13 cellular contexts compared by ENCODE assay signal in the genomic region with DNA sequence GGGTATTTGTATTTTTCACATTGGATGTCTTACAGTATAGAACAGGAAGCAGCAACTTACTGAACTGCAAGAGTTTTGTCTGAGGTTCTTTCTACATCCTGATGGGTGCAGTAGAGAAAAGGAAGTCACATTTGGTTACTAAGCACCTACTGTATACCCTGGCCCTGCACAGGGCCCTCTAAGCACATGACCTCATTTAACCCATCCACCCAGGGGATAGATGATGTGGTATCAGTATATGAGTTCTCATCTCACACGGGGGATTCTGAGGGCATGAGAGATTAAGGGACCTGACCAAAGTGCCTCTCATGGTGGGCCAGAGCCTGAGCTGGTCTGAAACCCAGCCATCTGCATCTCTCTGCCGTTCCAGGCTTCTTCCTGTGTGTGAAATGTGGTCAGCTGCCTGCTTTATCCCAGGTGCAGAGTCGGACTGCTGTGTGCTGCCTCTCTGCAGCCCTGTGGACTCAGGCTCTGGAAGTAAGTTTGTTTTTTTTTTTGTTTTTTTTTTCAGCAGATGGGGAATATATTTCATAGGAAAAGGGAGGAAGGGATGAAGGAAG.
DNase-seq lines count a peak whose midpoint lies in the region; ATAC-seq and TF ChIP-seq lines count a peak whose summit lies in the region.
"Had no signal": no experiment of that assay in that cellular context is flagged by ENCODE, and none has a peak within 500 bp of the region (broad histone marks: within the 10 kb centered on the region; RNA-seq: fewer than 3 reads in every experiment).

No MANE protein-coding gene starts in this region.

- peak overlapping the region; percentile 25 to 94 (median 86) for H3K4me2 ChIP-seq in BLaER1 treated with 17β-estradiol and CSF1 and Interleukin-3, amounts not matched to agents 10 nM and 100 nM
- no peak overlapping the region for H3K4me2 ChIP-seq in MM.1S (ENCODE audit: low read depth, low read length)

- DNase-seq in MM.1S (peak; percentile 57), coronary artery (ENCODE audit: low spot score) (peak; percentile 26), NOMO-1 treated with dmso at 0.1 percent for 144 hours (lab: John Stamatoyannopoulos, UW; ENCODE audit: unreplicated experiment) (no peak), NCI-H524 treated with DMSO at 0.1 percent for 48 hours (lab: John Stamatoyannopoulos, UW) (no peak)
- DNase-seq: CD8-positive, alpha-beta T cell; DMS153; DMS79 treated with DMSO at 0.1 percent for 48 hours; EL; HCEC 1CT; HFFc6 had no signal

- H3K27ac ChIP-seq in BLaER1 treated with 17β-estradiol and CSF1 and Interleukin-3, amounts not matched to agents 10 nM and 100 nM: peak overlapping the region in 8 of 11 experiments; percentile 53 to 77 (median 66); a peak in 16 of 22 replicates
- H3K27ac ChIP-seq in MM.1S (ENCODE audit: low read length): peak overlapping the region; percentile 25; the same call in 1 of the 2 replicates
- no peak overlapping the region for H3K27ac ChIP-seq in coronary artery

- H3K79me2 ChIP-seq in MM.1S (ENCODE audit: low read length): no peaks in the 10 kb centered on the region

- 0 out of 2 replicates have a peak, but pooled peaks cover 3% of the 10 kb centered on the region for H3F3A ChIP-seq in MM.1S (ENCODE audit: insufficient read depth, low read length)

- H3K9ac ChIP-seq in BLaER1 treated with 17β-estradiol and CSF1 and Interleukin-3, amounts not matched to agents 10 nM and 100 nM: peak overlapping the region in 7 of 11 experiments; percentile 28 to 65 (median 55); a peak in 14 of 22 replicates
- no peak overlapping the region for H3K9ac ChIP-seq in MM.1S (ENCODE audit: low read length)

- H4K20me1 ChIP-seq in BLaER1 treated with 17β-estradiol and CSF1 and Interleukin-3, amounts not matched to agents 10 nM and 100 nM: no peaks in the 10 kb centered on the region
- H4K20me1 ChIP-seq in MM.1S (ENCODE audit: insufficient read depth, low read length): no peaks in the 10 kb centered on the region

- TF ChIP-seq CTCF in MM.1S (IDR thresholded peaks at IDR 0.05; ENCODE audit: low read length) (no peak), coronary artery (IDR thresholded peaks at IDR 0.05) (no peak)

- no peaks in the 10 kb centered on the region for H3K36me3 ChIP-seq in BLaER1 treated with 17β-estradiol and CSF1 and Interleukin-3, amounts not matched to agents 10 nM and 100 nM
- H3K36me3 ChIP-seq in MM.1S (replicated peaks; ENCODE audit: insufficient read depth, low read length): no peaks in the 10 kb centered on the region

- peak overlapping the region in 1 of 10 experiments; percentile 24; a peak in 1 of 20 replicates for H3K4me3 ChIP-seq in BLaER1 treated with 17β-estradiol and CSF1 and Interleukin-3, amounts not matched to agents 10 nM and 100 nM
- no peak overlapping the region for H3K4me3 ChIP-seq in MM.1S (ENCODE audit: low read length)
- no peak overlapping the region for H3K4me3 ChIP-seq in coronary artery

- peak; percentile 64 for ATAC-seq in GM19438 (IDR thresholded peaks at IDR 0.05; ENCODE audit: low read depth, unreplicated experiment)
- ATAC-seq in HG02840 (IDR thresholded peaks at IDR 0.05; ENCODE audit: low FRiP score, unreplicated experiment): no peak
- ATAC-seq: CD8-positive, alpha-beta T cell had no signal

- H3K4me1 ChIP-seq in BLaER1 treated with 17β-estradiol and CSF1 and Interleukin-3, amounts not matched to agents 10 nM and 100 nM: peaks cover 25 to 68% (median 61%) of the 10 kb centered on the region in 10 experiments
- 0 out of 2 replicates have a peak, but pooled peaks cover 5% of the 10 kb centered on the region for H3K4me1 ChIP-seq in MM.1S (ENCODE audit: low read length)

- H3K9me3 ChIP-seq in BLaER1 treated with 17β-estradiol and CSF1 and Interleukin-3, amounts not matched to agents 10 nM and 100 nM (replicated peaks in 1 of 11): no peaks in the 10 kb centered on the region
- no peaks in the 10 kb centered on the region for H3K9me3 ChIP-seq in MM.1S (replicated peaks; ENCODE audit: insufficient read depth, low read length)

- H3K9me2 ChIP-seq in MM.1S (replicated peaks; ENCODE audit: insufficient read depth, low read length): no peaks in the 10 kb centered on the region

- H3K27me3 ChIP-seq in BLaER1 treated with 17β-estradiol and CSF1 and Interleukin-3, amounts not matched to agents 10 nM and 100 nM: no peaks in the 10 kb centered on the region
- H3K27me3 ChIP-seq in MM.1S (replicated peaks; ENCODE audit: insufficient read depth, low read length): no peaks in the 10 kb centered on the region

- H2AFZ ChIP-seq in MM.1S (ENCODE audit: low read length): no peak overlapping the region

Comparison
In these comparisons a context has a peak if more than half of its experiments do, and no peak if none do; other contexts are left out.
1. H3K27ac ChIP-seq: peak in BLaER1 treated with 17β-estradiol and CSF1 and Interleukin-3, amounts not matched to agents 10 nM and 100 nM (8 of 11) and MM.1S (single experiment); none in coronary artery (0 of 2).
2. DNase-seq: peak in MM.1S (single experiment) and coronary artery (single experiment); none in NOMO-1 treated with dmso at 0.1 percent for 144 hours (single experiment) and NCI-H524 treated with DMSO at 0.1 percent for 48 hours (single experiment).